In genomic region chr4:16883816-16884215, GRCh38 we compare ENCODE assay signal across 29 cellular contexts. TPM values are rescaled to one million over a fixed set of nuclear protein-coding genes. Genes with fewer than 3 reads are reported as not detected.
"Had no signal": no experiment of that assay in that cellular context is flagged by ENCODE, and none has a peak within 500 bp of the region (broad histone marks: within the 10 kb centered on the region; RNA-seq: fewer than 3 reads in every experiment).

No MANE protein-coding gene starts in this region.

- H2AFZ ChIP-seq: parathyroid adenoma had no signal

- H3K27ac Mint-ChIP-seq: activated CD4-positive, alpha-beta T cell treated with anti-CD3 and anti-CD28 coated beads for 36 hours; activated CD8-positive, alpha-beta memory T cell treated with anti-CD3 and anti-CD28 coated beads, Interleukin-2, amount 10 ng/mL, durations not matched to agents 7 days and 5 days; activated CD8-positive, alpha-beta T cell treated with anti-CD3 and anti-CD28 coated beads, Interleukin-2, amount 10 ng/mL, durations not matched to agents 7 days and 5 days; activated naive CD8-positive, alpha-beta T cell; activated T-helper 2 cell treated with anti-CD3 and anti-CD28 coated beads, Interferon-gamma antibody, Interleukin-2, Interleukin-4, amounts not matched to agents 10 μg/mL and 5 μg/mL and 100 μg/mL, durations not matched to agents 14 hours and 24 hours and 36 hours; stimulated activated memory B cell treated with anti-CD40 and anti-IgM and Interleukin-4, amounts not matched to agents 10 μg/mL and 1 μg/mL and 100 μg/mL, for 72 hours; T-helper 2 cell treated with Interferon-gamma antibody and Interleukin-4, amounts not matched to agents 5 μg/mL and 100 μg/mL, for 36 hours had no signal

- H3K27ac ChIP-seq: brain microvascular endothelial cell, gastrocnemius medialis, left ventricle myocardium inferior, parathyroid adenoma, psoas muscle, thyroid gland, upper lobe of right lung had no signal

- H3K4me3 Mint-ChIP-seq: activated CD4-positive, alpha-beta T cell treated with anti-CD3 and anti-CD28 coated beads for 36 hours; activated CD8-positive, alpha-beta memory T cell treated with anti-CD3 and anti-CD28 coated beads, Interleukin-2, amount 10 ng/mL, durations not matched to agents 7 days and 5 days; activated CD8-positive, alpha-beta T cell treated with anti-CD3 and anti-CD28 coated beads, Interleukin-2, amount 10 ng/mL, durations not matched to agents 7 days and 5 days; activated naive CD8-positive, alpha-beta T cell; nephron; stimulated activated memory B cell treated with anti-CD40 and anti-IgM and Interleukin-4, amounts not matched to agents 10 μg/mL and 1 μg/mL and 100 μg/mL, for 72 hours; stimulated activated naive CD8-positive, alpha-beta T cell treated with anti-CD3 and anti-CD28 coated beads, Interleukin-15, amount 100 ng/mL, for 72 hours; T-helper 2 cell treated with Interferon-gamma antibody and Interleukin-4, amounts not matched to agents 5 μg/mL and 100 μg/mL, for 36 hours had no signal

- H3K9me3 Mint-ChIP-seq: activated T-helper 2 cell treated with anti-CD3 and anti-CD28 coated beads, Interferon-gamma antibody, Interleukin-2, Interleukin-4, amounts not matched to agents 10 μg/mL and 5 μg/mL and 100 μg/mL, durations not matched to agents 14 hours and 24 hours and 36 hours; T-helper 2 cell treated with Interferon-gamma antibody and Interleukin-4, amounts not matched to agents 5 μg/mL and 100 μg/mL, for 36 hours had no signal

- H3K36me3 Mint-ChIP-seq: activated CD8-positive, alpha-beta memory T cell treated with anti-CD3 and anti-CD28 coated beads, Interleukin-2, amount 10 ng/mL, durations not matched to agents 7 days and 5 days; activated naive CD8-positive, alpha-beta T cell; stimulated activated memory B cell treated with anti-CD40 and anti-IgM and Interleukin-4, amounts not matched to agents 10 μg/mL and 1 μg/mL and 100 μg/mL, for 72 hours had no signal

- H3K4me1 Mint-ChIP-seq: activated CD4-positive, alpha-beta T cell treated with anti-CD3 and anti-CD28 coated beads for 36 hours; stimulated activated memory B cell treated with anti-CD40 and anti-IgM and Interleukin-4, amounts not matched to agents 10 μg/mL and 1 μg/mL and 100 μg/mL, for 72 hours had no signal

- H3K4me2 ChIP-seq: smooth muscle cell had no signal

- DNase-seq: activated CD4-positive, alpha-beta T cell treated with anti-CD3 and anti-CD28 coated beads for 36 hours; activated CD4-positive, CD25-positive, alpha-beta regulatory T cell; activated CD8-positive, alpha-beta memory T cell treated with anti-CD3 and anti-CD28 coated beads, Interleukin-2, amount 10 ng/mL, durations not matched to agents 7 days and 5 days; activated CD8-positive, alpha-beta T cell treated with anti-CD3 and anti-CD28 coated beads, Interleukin-2, amount 10 ng/mL, durations not matched to agents 7 days and 5 days; activated T-cell treated with anti-CD3 and anti-CD28 coated beads, Interleukin-2, amount 50 U/mL, for 48 hours; anterior cingulate cortex; brain microvascular endothelial cell; gastrocnemius medialis; glutamatergic neuron; islet precursor cell; left ventricle myocardium inferior; occipital lobe; psoas muscle; stimulated activated CD4-positive, alpha-beta T cell treated with anti-CD3 and anti-CD28 coated beads, Interleukin-1b, Interleukin-23, amount 100 ng/mL, for 48 hours; stimulated activated CD4-positive, alpha-beta T cell treated with anti-CD3 and anti-CD28 coated beads, Interleukin-4, amount 100 ng/mL, for 4 hours; stimulated activated CD8-positive, alpha-beta memory T cell treated with anti-CD3 and anti-CD28 coated beads, Interleukin-4, amount 100 ng/mL, for 48 hours; stimulated activated naive CD8-positive, alpha-beta T cell treated with anti-CD3 and anti-CD28 coated beads, Interleukin-15, amount 100 ng/mL, for 72 hours; substantia nigra; T-helper 1 cell; thyroid gland; upper lobe of right lung had no signal

- H3K4me1 ChIP-seq: gastrocnemius medialis, parathyroid adenoma, psoas muscle, thyroid gland, upper lobe of right lung had no signal

- H3K27me3 ChIP-seq: brain microvascular endothelial cell, gastrocnemius medialis, thyroid gland, upper lobe of right lung had no signal

- H3K9ac ChIP-seq: parathyroid adenoma had no signal

- H3K36me3 ChIP-seq: brain microvascular endothelial cell, gastrocnemius medialis, left ventricle myocardium inferior, thyroid gland had no signal

- H3K4me3 ChIP-seq: gastrocnemius medialis, left ventricle myocardium inferior, lung, psoas muscle, smooth muscle cell, thyroid gland, upper lobe of right lung had no signal

- ATAC-seq: activated CD4-positive, alpha-beta T cell treated with anti-CD3 and anti-CD28 coated beads for 36 hours; activated CD8-positive, alpha-beta memory T cell treated with anti-CD3 and anti-CD28 coated beads, Interleukin-2, amount 10 ng/mL, durations not matched to agents 7 days and 5 days; activated CD8-positive, alpha-beta T cell treated with anti-CD3 and anti-CD28 coated beads, Interleukin-2, amount 10 ng/mL, durations not matched to agents 7 days and 5 days; gastrocnemius medialis; psoas muscle; stimulated activated memory B cell treated with anti-CD40 and anti-IgM and Interleukin-4, amounts not matched to agents 10 μg/mL and 1 μg/mL and 100 μg/mL, for 72 hours; stimulated activated naive CD8-positive, alpha-beta T cell treated with anti-CD3 and anti-CD28 coated beads, Interleukin-15, amount 100 ng/mL, for 72 hours; upper lobe of right lung had no signal

- H3K79me2 ChIP-seq: parathyroid adenoma had no signal

- H3K27me3 Mint-ChIP-seq: activated CD8-positive, alpha-beta memory T cell treated with anti-CD3 and anti-CD28 coated beads, Interleukin-2, amount 10 ng/mL, durations not matched to agents 7 days and 5 days; activated naive CD8-positive, alpha-beta T cell; stimulated activated memory B cell treated with anti-CD40 and anti-IgM and Interleukin-4, amounts not matched to agents 10 μg/mL and 1 μg/mL and 100 μg/mL, for 72 hours; stimulated activated naive CD8-positive, alpha-beta T cell treated with anti-CD3 and anti-CD28 coated beads, Interleukin-15, amount 100 ng/mL, for 72 hours had no signal

- H3K9me3 ChIP-seq: gastrocnemius medialis, psoas muscle, thyroid gland, upper lobe of right lung had no signal

RNA-seq across cellular contexts. Expression of gene LDB2, which starts 14.6 kb away (rescaled TPM):
- total RNA-seq: activated CD8-positive, alpha-beta memory T cell treated with anti-CD3 and anti-CD28 coated beads, Interleukin-2, amount 10 ng/mL, durations not matched to agents 7 days and 5 days; activated CD8-positive, alpha-beta T cell treated with anti-CD3 and anti-CD28 coated beads, Interleukin-2, amount 10 ng/mL, durations not matched to agents 7 days and 5 days; activated T-helper 2 cell treated with anti-CD3 and anti-CD28 coated beads, Interferon-gamma antibody, Interleukin-2, Interleukin-4, amounts not matched to agents 10 μg/mL and 5 μg/mL and 100 μg/mL, durations not matched to agents 14 hours and 24 hours and 36 hours had no signal
